Comparison of ENCODE assay signal across 14 cellular contexts in genomic region chr18:6624271-6624670, GRCh38.
DNase-seq lines count a peak whose midpoint lies in the region; ATAC-seq and TF ChIP-seq lines count a peak whose summit lies in the region.
"Had no signal": no experiment of that assay in that cellular context is flagged by ENCODE, and none has a peak within 500 bp of the region (broad histone marks: within the 10 kb centered on the region; RNA-seq: fewer than 3 reads in every experiment).

No MANE protein-coding gene starts in this region.

- no peak overlapping the region for H3K27ac Mint-ChIP-seq in CD14-positive monocyte
- H3K27ac Mint-ChIP-seq: stimulated activated memory B cell treated with anti-CD40 and anti-IgM and Interleukin-4, amounts not matched to agents 10 μg/mL and 1 μg/mL and 100 μg/mL, for 72 hours had no signal

- peak; percentile 97 for ATAC-seq in foreskin keratinocyte
- ATAC-seq: stimulated activated memory B cell treated with anti-CD40 and anti-IgM and Interleukin-4, amounts not matched to agents 10 μg/mL and 1 μg/mL and 100 μg/mL, for 72 hours had no signal

- peaks cover 0 to 1% (median 0%) of the 10 kb centered on the region in 3 donors for H3K27me3 Mint-ChIP-seq in CD14-positive monocyte (ENCODE audit: low read depth in 3 of 3)
- H3K27me3 Mint-ChIP-seq: stimulated activated memory B cell treated with anti-CD40 and anti-IgM and Interleukin-4, amounts not matched to agents 10 μg/mL and 1 μg/mL and 100 μg/mL, for 72 hours had no signal

- H3K36me3 Mint-ChIP-seq in CD14-positive monocyte: no peaks in the 10 kb centered on the region
- H3K36me3 Mint-ChIP-seq: stimulated activated memory B cell treated with anti-CD40 and anti-IgM and Interleukin-4, amounts not matched to agents 10 μg/mL and 1 μg/mL and 100 μg/mL, for 72 hours had no signal

- DNase-seq in GM04504 (ENCODE audit: low read depth) (peak; percentile 40), adrenal gland (peak in 1 of 7 donors; percentile 19), foreskin keratinocyte (peak; percentile 51 to 80), renal cortical epithelial cell (ENCODE audit: low read depth) (peak; percentile 73), A673 (ENCODE audit: low spot score) (no peak), DMS114 treated with DMSO at 0.1 percent for 48 hours (lab: John Stamatoyannopoulos, UW; ENCODE audit: unreplicated experiment) (no peak), D341Med (ENCODE audit: low spot score) (no peak), CD14-positive monocyte (ENCODE audit: low spot score) (no peak)
- DNase-seq: central memory CD4-positive, alpha-beta T cell; DMS79; NCI-H1694; OCI-M1 had no signal

- CTCF ChIA-PET in A673 (lab: Charles Lee): no interaction called here

- no peak overlapping the region for H3K4me3 Mint-ChIP-seq in CD14-positive monocyte
- H3K4me3 Mint-ChIP-seq: stimulated activated memory B cell treated with anti-CD40 and anti-IgM and Interleukin-4, amounts not matched to agents 10 μg/mL and 1 μg/mL and 100 μg/mL, for 72 hours had no signal

- H3K27ac ChIP-seq in adrenal gland (peak overlapping the region in 4 of 5 donors; percentile 56 to 77 (median 64)), foreskin keratinocyte (no peak overlapping the region), A673 (ENCODE audit: low read depth, low read length, poor library complexity, severe bottlenecking) (no peak overlapping the region)
- H3K27ac ChIP-seq: VCaP had no signal

- peaks cover 0 to 7% (median 3%) of the 10 kb centered on the region in 7 donors for H3K9me3 Mint-ChIP-seq in CD14-positive monocyte

- WGBS in adrenal gland, 4 donors: 21 to 35% (median 34%) methylated on average over 5 of the region's 5 CpGs

- H3K27me3 ChIP-seq in adrenal gland: no peaks in the 10 kb centered on the region
- H3K27me3 ChIP-seq in foreskin keratinocyte: peaks cover 2% of the 10 kb centered on the region
- no peaks in the 10 kb centered on the region for H3K27me3 ChIP-seq in A673 (replicated peaks; ENCODE audit: insufficient read depth, low read depth, low read length, poor library complexity)

- no peak for TF ChIP-seq POLR2A in adrenal gland (IDR thresholded peaks at IDR 0.05)

- no TSS peak for BruUV-seq in A673 (replicated peaks; lab: Mats Ljungman, UMichigan)

- H3K9me3 ChIP-seq in adrenal gland (replicated peaks in 1 of 3) (no peaks in the 10 kb centered on the region), A673 (ENCODE audit: low read depth, low read length, poor library complexity, severe bottlenecking) (peaks cover 32% of the 10 kb centered on the region)

- POLR2A ChIA-PET in A673 (lab: Charles Lee; ENCODE audit: low non-redundant PET): no interaction called here

- H3K4me1 Mint-ChIP-seq in CD14-positive monocyte: no peaks in the 10 kb centered on the region
- H3K4me1 Mint-ChIP-seq: stimulated activated memory B cell treated with anti-CD40 and anti-IgM and Interleukin-4, amounts not matched to agents 10 μg/mL and 1 μg/mL and 100 μg/mL, for 72 hours had no signal

- no peaks in the 10 kb centered on the region for H3K36me3 ChIP-seq in adrenal gland (replicated peaks in 1 of 2)
- no peaks in the 10 kb centered on the region for H3K36me3 ChIP-seq in A673 (ENCODE audit: insufficient read depth, low read length, poor library complexity, severe bottlenecking)

- H3K4me1 ChIP-seq in adrenal gland (replicated peaks in 1 of 2) (peaks cover 0 to 18% of the 10 kb centered on the region in 2 donors), foreskin keratinocyte (peaks cover 8% of the 10 kb centered on the region), A673 (ENCODE audit: insufficient read depth, low read length, poor library complexity, severe bottlenecking) (no peaks in the 10 kb centered on the region)

- TF ChIP-seq CTCF in adrenal gland (IDR thresholded peaks at IDR 0.05) (no peak), foreskin keratinocyte (conservative IDR thresholded peaks at IDR 0.05) (no peak), A673 (conservative IDR thresholded peaks at IDR 0.05; ENCODE audit: low read depth, low read length) (no peak), CD14-positive monocyte (IDR thresholded peaks at IDR 0.05) (no peak)

- H3K4me3 ChIP-seq in adrenal gland: no peak overlapping the region
- no peak overlapping the region for H3K4me3 ChIP-seq in A673 (ENCODE audit: low read depth, low read length, poor library complexity, severe bottlenecking)

- intact Hi-C loops in adrenal gland (cut with DNase I) (no loop called here), A673 (cut with micrococcal nuclease; ENCODE audit: unreplicated experiment) (no loop called here), CD14-positive monocyte (cut with micrococcal nuclease) (no loop called here)

Comparison
In these comparisons a context has a peak if more than half of its experiments do, and no peak if none do; other contexts are left out.
1. DNase-seq: peak in GM04504 (single experiment), foreskin keratinocyte (2 of 2) and renal cortical epithelial cell (single experiment); none in A673 (single experiment), DMS114 treated with DMSO at 0.1 percent for 48 hours (single experiment), D341Med (single experiment) and CD14-positive monocyte (single experiment).
2. H3K27ac ChIP-seq: peak in adrenal gland (4 of 5); none in foreskin keratinocyte (single experiment) and A673 (single experiment).